In the genomic region with DNA sequence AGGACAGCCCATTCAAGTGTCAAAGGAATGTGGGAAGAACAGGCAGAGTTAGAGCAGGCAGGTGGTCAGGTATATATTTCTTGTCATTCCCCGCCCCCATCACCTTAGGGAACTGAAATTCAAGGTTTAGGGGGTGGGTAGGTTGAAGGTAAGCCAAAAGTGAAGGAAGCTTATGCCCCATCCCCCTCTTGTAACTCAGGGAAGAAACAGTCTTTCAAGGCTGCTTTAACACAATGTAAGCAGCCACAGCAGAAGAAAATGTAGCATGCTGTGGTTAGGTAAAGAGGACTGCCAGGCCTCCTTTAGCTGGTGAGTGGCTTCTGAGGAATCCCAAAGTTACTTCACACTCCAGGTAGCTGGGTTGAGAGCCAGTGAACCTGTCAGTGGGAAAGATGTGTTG, we compare ENCODE assay signal across 16 cellular contexts.
"Had no signal": no experiment of that assay in that cellular context is flagged by ENCODE, and none has a peak within 500 bp of the region (broad histone marks: within the 10 kb centered on the region; RNA-seq: fewer than 3 reads in every experiment).

No MANE protein-coding gene starts in this region.

- ATAC-seq: body of pancreas, heart right ventricle, natural killer cell, sciatic nerve, SK-N-SH treated with all-trans-retinoic acid at 6 μM for 48 hours had no signal

- H3K36me3 ChIP-seq: heart right ventricle, prostate gland, transverse colon had no signal

- H3K27me3 Mint-ChIP-seq: activated naive CD4-positive, alpha-beta T cell treated with anti-CD3 and anti-CD28 coated beads, Interleukin-2, amount 10 ng/mL, durations not matched to agents 7 days and 5 days had no signal

- H3K27ac Mint-ChIP-seq: activated naive CD4-positive, alpha-beta T cell treated with anti-CD3 and anti-CD28 coated beads, Interleukin-2, amount 10 ng/mL, durations not matched to agents 7 days and 5 days; activated T-helper 2 cell treated with anti-CD3 and anti-CD28 coated beads, Interferon-gamma antibody, Interleukin-2, Interleukin-4, amounts not matched to agents 10 μg/mL and 5 μg/mL and 100 μg/mL, durations not matched to agents 14 hours and 24 hours and 36 hours; natural killer cell; T-helper 1 cell treated with Interleukin-12 subunit alpha and Interleukin-12 subunit beta and Interleukin-4 antibody, amounts not matched to agents 30 μg/mL and 1 μg/mL, for 36 hours had no signal

- H3K27ac ChIP-seq: body of pancreas, dorsolateral prefrontal cortex, heart right ventricle, prostate gland, transverse colon had no signal

- H3K4me1 Mint-ChIP-seq: activated naive CD4-positive, alpha-beta T cell treated with anti-CD3 and anti-CD28 coated beads, Interleukin-2, amount 10 ng/mL, durations not matched to agents 7 days and 5 days had no signal

- H3K4me3 Mint-ChIP-seq: activated naive CD4-positive, alpha-beta T cell treated with anti-CD3 and anti-CD28 coated beads, Interleukin-2, amount 10 ng/mL, durations not matched to agents 7 days and 5 days; natural killer cell; T-helper 1 cell treated with Interleukin-12 subunit alpha and Interleukin-12 subunit beta and Interleukin-4 antibody, amounts not matched to agents 30 μg/mL and 1 μg/mL, for 36 hours had no signal

- H3K36me3 Mint-ChIP-seq: activated naive CD4-positive, alpha-beta T cell treated with anti-CD3 and anti-CD28 coated beads, Interleukin-2, amount 10 ng/mL, durations not matched to agents 7 days and 5 days; natural killer cell had no signal

- H3K9me3 ChIP-seq: body of pancreas, heart right ventricle, prostate gland, transverse colon had no signal

- H3K4me1 ChIP-seq: body of pancreas, heart right ventricle, prostate gland, transverse colon had no signal

- DNase-seq: activated CD4-positive, CD25-positive, alpha-beta regulatory T cell; activated naive CD4-positive, alpha-beta T cell treated with anti-CD3 and anti-CD28 coated beads, Interleukin-2, amount 10 ng/mL, durations not matched to agents 7 days and 5 days; body of pancreas; dorsolateral prefrontal cortex; heart right ventricle; natural killer cell; nucleus accumbens; stimulated activated CD4-positive, alpha-beta T cell treated with anti-CD3 and anti-CD28 coated beads, Interleukin-12 subunit alpha, Interleukin-12 subunit beta, amount 100 ng/mL, for 4 hours; stimulated activated naive CD4-positive, alpha-beta T cell; substantia nigra; transverse colon had no signal

- H3K9me3 Mint-ChIP-seq: activated naive CD4-positive, alpha-beta T cell treated with anti-CD3 and anti-CD28 coated beads, Interleukin-2, amount 10 ng/mL, durations not matched to agents 7 days and 5 days; activated T-helper 2 cell treated with anti-CD3 and anti-CD28 coated beads, Interferon-gamma antibody, Interleukin-2, Interleukin-4, amounts not matched to agents 10 μg/mL and 5 μg/mL and 100 μg/mL, durations not matched to agents 14 hours and 24 hours and 36 hours; natural killer cell; T-helper 1 cell treated with Interleukin-12 subunit alpha and Interleukin-12 subunit beta and Interleukin-4 antibody, amounts not matched to agents 30 μg/mL and 1 μg/mL, for 36 hours had no signal

- H3K27me3 ChIP-seq: body of pancreas, transverse colon had no signal

- H3K4me3 ChIP-seq: body of pancreas, dorsolateral prefrontal cortex, heart right ventricle, prostate gland, transverse colon had no signal
